Comparison of ENCODE assay signal across 1 cellular context in genomic region chr16:48562475-48562874, GRCh38.
TF ChIP-seq lines count a peak whose summit lies in the region.

No MANE protein-coding gene starts in this region.

TF ChIP-seq in GM12878, 131 proteins besides CTCF, POLR2A, EP300 and RAD21:
- TF ChIP-seq HDAC2 (IDR thresholded peaks at IDR 0.05) (no peak), SPI1 (IDR thresholded peaks at IDR 0.05; ENCODE audit: borderline replicate concordance, insufficient read depth, low read depth, low read length) (0 out of 2 replicates have a peak, but pooled peaks have one; percentile 21), PML (IDR thresholded peaks at IDR 0.05; ENCODE audit: low read length) (no peak), ZNF217 (IDR thresholded peaks at IDR 0.05) (no peak), GABPA (IDR thresholded peaks at IDR 0.05; ENCODE audit: low read depth) (no peak), SMAD1 (IDR thresholded peaks at IDR 0.05; ENCODE audit: low read depth, partially characterized antibody) (no peak)
- TF ChIP-seq, protein P1, sequence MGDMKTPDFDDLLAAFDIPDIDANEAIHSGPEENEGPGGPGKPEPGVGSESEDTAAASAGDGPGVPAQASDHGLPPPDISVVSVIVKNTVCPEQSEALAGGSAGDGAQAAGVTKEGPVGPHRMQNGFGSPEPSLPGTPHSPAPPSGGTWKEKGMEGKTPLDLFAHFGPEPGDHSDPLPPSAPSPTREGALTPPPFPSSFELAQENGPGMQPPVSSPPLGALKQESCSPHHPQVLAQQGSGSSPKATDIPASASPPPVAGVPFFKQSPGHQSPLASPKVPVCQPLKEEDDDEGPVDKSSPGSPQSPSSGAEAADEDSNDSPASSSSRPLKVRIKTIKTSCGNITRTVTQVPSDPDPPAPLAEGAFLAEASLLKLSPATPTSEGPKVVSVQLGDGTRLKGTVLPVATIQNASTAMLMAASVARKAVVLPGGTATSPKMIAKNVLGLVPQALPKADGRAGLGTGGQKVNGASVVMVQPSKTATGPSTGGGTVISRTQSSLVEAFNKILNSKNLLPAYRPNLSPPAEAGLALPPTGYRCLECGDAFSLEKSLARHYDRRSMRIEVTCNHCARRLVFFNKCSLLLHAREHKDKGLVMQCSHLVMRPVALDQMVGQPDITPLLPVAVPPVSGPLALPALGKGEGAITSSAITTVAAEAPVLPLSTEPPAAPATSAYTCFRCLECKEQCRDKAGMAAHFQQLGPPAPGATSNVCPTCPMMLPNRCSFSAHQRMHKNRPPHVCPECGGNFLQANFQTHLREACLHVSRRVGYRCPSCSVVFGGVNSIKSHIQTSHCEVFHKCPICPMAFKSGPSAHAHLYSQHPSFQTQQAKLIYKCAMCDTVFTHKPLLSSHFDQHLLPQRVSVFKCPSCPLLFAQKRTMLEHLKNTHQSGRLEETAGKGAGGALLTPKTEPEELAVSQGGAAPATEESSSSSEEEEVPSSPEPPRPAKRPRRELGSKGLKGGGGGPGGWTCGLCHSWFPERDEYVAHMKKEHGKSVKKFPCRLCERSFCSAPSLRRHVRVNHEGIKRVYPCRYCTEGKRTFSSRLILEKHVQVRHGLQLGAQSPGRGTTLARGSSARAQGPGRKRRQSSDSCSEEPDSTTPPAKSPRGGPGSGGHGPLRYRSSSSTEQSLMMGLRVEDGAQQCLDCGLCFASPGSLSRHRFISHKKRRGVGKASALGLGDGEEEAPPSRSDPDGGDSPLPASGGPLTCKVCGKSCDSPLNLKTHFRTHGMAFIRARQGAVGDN (IDR thresholded peaks at IDR 0.05), result no peak
